ENCODE assay signal across 33 cellular contexts in genomic region chr6:148450866-148451265, GRCh38.
"Had no signal": no experiment of that assay in that cellular context is flagged by ENCODE, and none has a peak within 500 bp of the region (broad histone marks: within the 10 kb centered on the region; RNA-seq: fewer than 3 reads in every experiment).

No MANE protein-coding gene starts in this region.

- H3K27ac ChIP-seq: ascending aorta, cardiac muscle cell, colonic mucosa, esophagus muscularis mucosa, foreskin keratinocyte, VCaP had no signal

- ATAC-seq: foreskin keratinocyte, WTC11 had no signal

- H3K9me3 ChIP-seq: ascending aorta, breast epithelium, colonic mucosa, esophagus muscularis mucosa, gastrocnemius medialis, heart left ventricle had no signal

- H3K4me3 ChIP-seq: ascending aorta, breast epithelium, cardiac muscle cell, colonic mucosa, esophagus muscularis mucosa, gastrocnemius medialis, heart left ventricle had no signal

- H3K27me3 ChIP-seq: ascending aorta, breast epithelium, cardiac muscle cell, colonic mucosa, esophagus muscularis mucosa, foreskin keratinocyte, gastrocnemius medialis, heart left ventricle had no signal

- DNase-seq: activated CD4-positive, alpha-beta memory T cell treated with anti-CD3 and anti-CD28 coated beads, Interleukin-2, amount 10 ng/mL, durations not matched to agents 7 days and 5 days; activated CD4-positive, alpha-beta T cell treated with anti-CD3 and anti-CD28 coated beads for 1 hour; activated CD4-positive, alpha-beta T cell treated with anti-CD3 and anti-CD28 coated beads for 4 hours; activated CD4-positive, alpha-beta T cell treated with anti-CD3 and anti-CD28 coated beads, Interleukin-2, amount 10 ng/mL, durations not matched to agents 7 days and 5 days; activated CD4-positive, alpha-beta T cell treated with anti-CD3 and anti-CD28 coated beads, Interleukin-2, amount 50 U/mL, for 4 hours; activated CD8-positive, alpha-beta memory T cell treated with anti-CD3 and anti-CD28 coated beads, Interleukin-2, amount 50 U/mL, for 48 hours; activated gamma-delta T cell; activated naive CD4-positive, alpha-beta T cell; activated naive CD4-positive, alpha-beta T cell treated with anti-CD3 and anti-CD28 coated beads, Interleukin-2, amount 10 ng/mL, durations not matched to agents 7 days and 5 days; activated naive CD8-positive, alpha-beta T cell treated with anti-CD3 and anti-CD28 coated beads, Interleukin-2, amount 10 ng/mL, durations not matched to agents 7 days and 5 days; activated T-cell treated with anti-CD3 and anti-CD28 coated beads for 4 hours; activated T-cell treated with anti-CD3 and anti-CD28 coated beads, Interleukin-2, amount 50 U/mL, for 24 hours; activated T-cell treated with anti-CD3 and anti-CD28 coated beads, Interleukin-2, amount 50 U/mL, for 72 hours; central memory CD4-positive, alpha-beta T cell; cerebellar nuclear complex; colonic mucosa; effector CD8-positive, alpha-beta T cell; erythroblast; foreskin keratinocyte; gastrocnemius medialis; glutamatergic neuron; heart left ventricle; T-helper 1 cell; T-helper 2 cell had no signal

- FAIRE-seq: TTC549 had no signal

- H3K9me3 Mint-ChIP-seq: activated CD4-positive, alpha-beta memory T cell treated with anti-CD3 and anti-CD28 coated beads, Interleukin-2, amount 10 ng/mL, durations not matched to agents 7 days and 5 days; activated CD4-positive, alpha-beta T cell treated with anti-CD3 and anti-CD28 coated beads, Interleukin-2, amount 10 ng/mL, durations not matched to agents 7 days and 5 days; activated naive CD4-positive, alpha-beta T cell treated with anti-CD3 and anti-CD28 coated beads, Interleukin-2, amount 10 ng/mL, durations not matched to agents 7 days and 5 days; activated naive CD4-positive, alpha-beta T cell treated with anti-CD3 and anti-CD28 coated beads, Interleukin-2, amount 50 U/mL, for 72 hours; activated naive CD8-positive, alpha-beta T cell treated with anti-CD3 and anti-CD28 coated beads, Interleukin-2, amount 10 ng/mL, durations not matched to agents 7 days and 5 days; activated T-cell treated with anti-CD3 and anti-CD28 coated beads, Interleukin-2, amount 50 U/mL, for 24 hours; activated T-cell treated with anti-CD3 and anti-CD28 coated beads, Interleukin-2, amount 50 U/mL, for 72 hours; brain; WTC11 had no signal

- H3K27me3 Mint-ChIP-seq: brain had no signal

- H3K4me1 ChIP-seq: breast epithelium, colonic mucosa, foreskin keratinocyte had no signal

- H3K36me3 ChIP-seq: breast epithelium, cardiac muscle cell, colonic mucosa, gastrocnemius medialis had no signal

- H3K27ac Mint-ChIP-seq: activated CD4-positive, alpha-beta memory T cell treated with anti-CD3 and anti-CD28 coated beads, Interleukin-2, amount 10 ng/mL, durations not matched to agents 7 days and 5 days; activated CD4-positive, alpha-beta T cell treated with anti-CD3 and anti-CD28 coated beads, Interleukin-2, amount 10 ng/mL, durations not matched to agents 7 days and 5 days; activated naive CD4-positive, alpha-beta T cell treated with anti-CD3 and anti-CD28 coated beads, Interleukin-2, amount 10 ng/mL, durations not matched to agents 7 days and 5 days; activated naive CD4-positive, alpha-beta T cell treated with anti-CD3 and anti-CD28 coated beads, Interleukin-2, amount 50 U/mL, for 72 hours; activated naive CD8-positive, alpha-beta T cell treated with anti-CD3 and anti-CD28 coated beads, Interleukin-2, amount 10 ng/mL, durations not matched to agents 7 days and 5 days; activated T-cell treated with anti-CD3 and anti-CD28 coated beads, Interleukin-2, amount 50 U/mL, for 24 hours; activated T-cell treated with anti-CD3 and anti-CD28 coated beads, Interleukin-2, amount 50 U/mL, for 72 hours; brain; WTC11 had no signal

- H3K4me3 Mint-ChIP-seq: activated CD4-positive, alpha-beta memory T cell treated with anti-CD3 and anti-CD28 coated beads, Interleukin-2, amount 10 ng/mL, durations not matched to agents 7 days and 5 days; activated CD4-positive, alpha-beta T cell treated with anti-CD3 and anti-CD28 coated beads, Interleukin-2, amount 10 ng/mL, durations not matched to agents 7 days and 5 days; activated naive CD4-positive, alpha-beta T cell treated with anti-CD3 and anti-CD28 coated beads, Interleukin-2, amount 10 ng/mL, durations not matched to agents 7 days and 5 days; activated naive CD8-positive, alpha-beta T cell treated with anti-CD3 and anti-CD28 coated beads, Interleukin-2, amount 10 ng/mL, durations not matched to agents 7 days and 5 days; activated T-cell treated with anti-CD3 and anti-CD28 coated beads, Interleukin-2, amount 50 U/mL, for 24 hours; activated T-cell treated with anti-CD3 and anti-CD28 coated beads, Interleukin-2, amount 50 U/mL, for 72 hours; brain; WTC11 had no signal

- H3K36me3 Mint-ChIP-seq: activated naive CD4-positive, alpha-beta T cell treated with anti-CD3 and anti-CD28 coated beads, Interleukin-2, amount 10 ng/mL, durations not matched to agents 7 days and 5 days; activated naive CD4-positive, alpha-beta T cell treated with anti-CD3 and anti-CD28 coated beads, Interleukin-2, amount 50 U/mL, for 72 hours; activated naive CD8-positive, alpha-beta T cell treated with anti-CD3 and anti-CD28 coated beads, Interleukin-2, amount 10 ng/mL, durations not matched to agents 7 days and 5 days had no signal
